ENCODE assay signal across 34 cellular contexts in genomic region chr2:182982934-182983333, GRCh38. TPM values are rescaled to one million over a fixed set of nuclear protein-coding genes. Genes with fewer than 3 reads are reported as not detected.
"Had no signal": no experiment of that assay in that cellular context is flagged by ENCODE, and none has a peak within 500 bp of the region (broad histone marks: within the 10 kb centered on the region; RNA-seq: fewer than 3 reads in every experiment).

No MANE protein-coding gene starts in this region.

- H3K4me1 ChIP-seq: adrenal gland, body of pancreas, colonic mucosa, esophagus squamous epithelium had no signal

- H3K27me3 Mint-ChIP-seq: activated CD8-positive, alpha-beta T cell treated with anti-CD3 and anti-CD28 coated beads for 36 hours; activated naive CD4-positive, alpha-beta T cell treated with anti-CD3 and anti-CD28 coated beads, Interleukin-2, amount 50 U/mL, for 24 hours; activated naive CD8-positive, alpha-beta T cell treated with anti-CD3 and anti-CD28 coated beads for 36 hours; activated T-helper 17 cell treated with anti-CD3 and anti-CD28 coated beads, Interleukin-2, amount 50 U/mL, for 72 hours; T-helper 17 cell had no signal

- FAIRE-seq: endometrium, endothelial cell of umbilical vein had no signal

- H3K4me3 ChIP-seq: adrenal gland, body of pancreas, colonic mucosa, esophagus squamous epithelium had no signal

- H3K9me3 Mint-ChIP-seq: activated B cell treated with CpG ODN at 0.5 μM for 24 hours; activated CD8-positive, alpha-beta T cell treated with anti-CD3 and anti-CD28 coated beads for 36 hours; activated naive CD4-positive, alpha-beta T cell treated with anti-CD3 and anti-CD28 coated beads, Interleukin-2, amount 50 U/mL, for 24 hours; activated naive CD8-positive, alpha-beta T cell treated with anti-CD3 and anti-CD28 coated beads for 36 hours; activated naive CD8-positive, alpha-beta T cell treated with anti-CD3 and anti-CD28 coated beads, Interleukin-2, amount 50 U/mL, for 24 hours; activated T-cell treated with anti-CD3 and anti-CD28 coated beads, Interleukin-2, amount 50 U/mL, for 4 hours; activated T-helper 17 cell treated with anti-CD3 and anti-CD28 coated beads, Interleukin-2, amount 50 U/mL, for 72 hours; T-helper 2 cell treated with Interferon-gamma antibody and Interleukin-4, amounts not matched to agents 5 μg/mL and 100 μg/mL, for 36 hours had no signal

- H3K4me3 Mint-ChIP-seq: activated B cell treated with CpG ODN at 0.5 μM for 24 hours; activated CD8-positive, alpha-beta T cell treated with anti-CD3 and anti-CD28 coated beads for 36 hours; activated naive CD4-positive, alpha-beta T cell treated with anti-CD3 and anti-CD28 coated beads, Interleukin-2, amount 50 U/mL, for 24 hours; activated naive CD8-positive, alpha-beta T cell treated with anti-CD3 and anti-CD28 coated beads for 36 hours; activated naive CD8-positive, alpha-beta T cell treated with anti-CD3 and anti-CD28 coated beads, Interleukin-2, amount 50 U/mL, for 24 hours; activated T-cell treated with anti-CD3 and anti-CD28 coated beads, Interleukin-2, amount 50 U/mL, for 4 hours; activated T-helper 17 cell treated with anti-CD3 and anti-CD28 coated beads, Interleukin-2, amount 50 U/mL, for 72 hours; T-helper 17 cell; T-helper 2 cell treated with Interferon-gamma antibody and Interleukin-4, amounts not matched to agents 5 μg/mL and 100 μg/mL, for 36 hours had no signal

- H3K36me3 Mint-ChIP-seq: activated naive CD8-positive, alpha-beta T cell treated with anti-CD3 and anti-CD28 coated beads for 36 hours had no signal

- H3K9me3 ChIP-seq: adrenal gland, body of pancreas, colonic mucosa, esophagus squamous epithelium had no signal

- DNase-seq: activated B cell treated with CpG ODN at 0.5 μM for 24 hours; activated CD4-positive, alpha-beta T cell treated with anti-CD3 and anti-CD28 coated beads for 48 hours; activated CD4-positive, alpha-beta T cell treated with anti-CD3 and anti-CD28 coated beads, Interleukin-2, amount 50 U/mL, for 1 hour; activated CD4-positive, alpha-beta T cell treated with anti-CD3 and anti-CD28 coated beads, Interleukin-2, amount 50 U/mL, for 48 hours; activated CD8-positive, alpha-beta memory T cell treated with anti-CD3 and anti-CD28 coated beads for 24 hours; activated CD8-positive, alpha-beta T cell treated with anti-CD3 and anti-CD28 coated beads for 36 hours; activated effector memory CD4-positive, alpha-beta T cell treated with Interleukin-2 at 50 U/mL for 16 hours; activated gamma-delta T cell treated with Interleukin-2 at 50 U/mL for 16 hours; activated naive CD4-positive, alpha-beta T cell treated with Interleukin-2 at 50 U/mL for 16 hours; activated naive CD8-positive, alpha-beta T cell treated with anti-CD3 and anti-CD28 coated beads for 36 hours; activated naive CD8-positive, alpha-beta T cell treated with anti-CD3 and anti-CD28 coated beads, Interleukin-2, amount 50 U/mL, for 24 hours; activated T-cell treated with anti-CD3 and anti-CD28 coated beads, Interleukin-2, amount 50 U/mL, for 4 hours; adrenal gland; amygdala; aorta; body of pancreas; central memory CD4-positive, alpha-beta T cell; cerebellar nuclear complex; colonic mucosa; effector CD8-positive, alpha-beta T cell; esophagus squamous epithelium; foreskin melanocyte; head of caudate nucleus; T-helper 1 cell; T-helper 17 cell; T1000; WERI-Rb-1 had no signal

- ATAC-seq: activated CD4-positive, CD25-positive, alpha-beta regulatory T cell treated with anti-CD3 and anti-CD28 coated beads, Interleukin-2, amount 50 U/mL, for 24 hours; activated CD8-positive, alpha-beta T cell treated with anti-CD3 and anti-CD28 coated beads for 36 hours; activated naive CD8-positive, alpha-beta T cell treated with anti-CD3 and anti-CD28 coated beads, Interleukin-2, amount 50 U/mL, for 24 hours; activated T-cell treated with anti-CD3 and anti-CD28 coated beads, Interleukin-2, amount 50 U/mL, for 4 hours; activated T-helper 17 cell treated with anti-CD3 and anti-CD28 coated beads, Interleukin-2, amount 50 U/mL, for 72 hours; body of pancreas; T-helper 17 cell had no signal

- H3K27ac ChIP-seq: adrenal gland, body of pancreas, colonic mucosa, epithelial cell of prostate, esophagus squamous epithelium, WERI-Rb-1 had no signal

- H3K27ac Mint-ChIP-seq: activated B cell treated with CpG ODN at 0.5 μM for 24 hours; activated CD8-positive, alpha-beta T cell treated with anti-CD3 and anti-CD28 coated beads for 36 hours; activated naive CD4-positive, alpha-beta T cell treated with anti-CD3 and anti-CD28 coated beads, Interleukin-2, amount 50 U/mL, for 24 hours; activated naive CD8-positive, alpha-beta T cell treated with anti-CD3 and anti-CD28 coated beads for 36 hours; activated naive CD8-positive, alpha-beta T cell treated with anti-CD3 and anti-CD28 coated beads, Interleukin-2, amount 50 U/mL, for 24 hours; activated T-helper 17 cell treated with anti-CD3 and anti-CD28 coated beads, Interleukin-2, amount 50 U/mL, for 72 hours; T-helper 17 cell; T-helper 2 cell treated with Interferon-gamma antibody and Interleukin-4, amounts not matched to agents 5 μg/mL and 100 μg/mL, for 36 hours had no signal

- H3K27me3 ChIP-seq: adrenal gland, body of pancreas, colonic mucosa, esophagus squamous epithelium had no signal

- H3K4me1 Mint-ChIP-seq: activated B cell treated with CpG ODN at 0.5 μM for 24 hours; activated naive CD4-positive, alpha-beta T cell treated with anti-CD3 and anti-CD28 coated beads, Interleukin-2, amount 50 U/mL, for 24 hours; activated naive CD8-positive, alpha-beta T cell treated with anti-CD3 and anti-CD28 coated beads for 36 hours; activated naive CD8-positive, alpha-beta T cell treated with anti-CD3 and anti-CD28 coated beads, Interleukin-2, amount 50 U/mL, for 24 hours; activated T-helper 17 cell treated with anti-CD3 and anti-CD28 coated beads, Interleukin-2, amount 50 U/mL, for 72 hours; T-helper 17 cell had no signal

RNA-seq across cellular contexts. Expression of gene NCKAP1, which starts 55.3 kb away (rescaled TPM):
- total RNA-seq: activated B cell treated with CpG ODN at 0.5 μM for 24 hours had no signal
